9 cellular contexts compared by ENCODE assay signal in the genomic region with DNA sequence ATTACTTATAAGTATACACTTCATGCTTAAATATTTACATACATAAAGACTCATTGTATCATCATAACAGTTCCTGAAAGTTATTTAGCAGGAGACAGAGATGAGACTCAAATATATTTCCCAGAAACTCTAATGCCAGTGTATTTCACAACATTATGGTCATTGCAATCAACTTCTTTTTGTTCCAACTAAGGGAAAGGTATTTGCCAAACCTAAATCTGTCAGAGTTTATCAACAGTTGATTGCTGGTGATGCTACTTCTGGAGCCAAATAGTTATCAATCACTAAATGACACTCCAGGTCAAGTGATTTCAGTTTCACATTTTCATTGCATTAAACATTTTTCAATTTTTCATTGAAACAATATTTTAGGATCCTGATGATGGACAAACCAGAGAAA.
"Had no signal": no experiment of that assay in that cellular context is flagged by ENCODE, and none has a peak within 500 bp of the region (broad histone marks: within the 10 kb centered on the region; RNA-seq: fewer than 3 reads in every experiment).

No MANE protein-coding gene starts in this region.

- ATAC-seq: GM23338, HCT116 had no signal

- H3K9me3 ChIP-seq: HAP-1 had no signal

- H3K4me3 ChIP-seq: GM23338, HAP-1 had no signal

- H3K36me3 ChIP-seq: HAP-1 had no signal

- FAIRE-seq: H1, H54 had no signal

- H3K4me1 ChIP-seq: HAP-1 had no signal

- DNase-seq: HFFc6, KBM-7 had no signal

- H3K4me2 ChIP-seq: GM23338, KMS-11 had no signal

- H3K27ac ChIP-seq: HL-60, KMS-11 had no signal

- H3K9ac ChIP-seq: KMS-11 had no signal

- H2AFZ ChIP-seq: GM23338 had no signal
